Comparison of ENCODE assay signal across 8 cellular contexts in genomic region chr2:176188218-176188968, GRCh38. TPM values are rescaled to one million over a fixed set of nuclear protein-coding genes. Genes with fewer than 3 reads are reported as not detected.
DNase-seq lines count a peak whose midpoint lies in the region; TF ChIP-seq lines count a peak whose summit lies in the region.

Gene HOXD1 (plus strand): TSS chr2:176188668. CDS start chr2:176188802, 134 bp downstream.

- H3K4me1 ChIP-seq in mononuclear cell (ENCODE audit: insufficient read depth, low read length) (peaks cover 22% of the 10 kb centered on the region), urinary bladder (ENCODE audit: insufficient read depth) (peaks cover 5% of the 10 kb centered on the region)

- no peak within 1 kb of the TSS for H3K27ac Mint-ChIP-seq in HFFc6
- peak within 1 kb of the TSS; percentile 69 for H3K27ac Mint-ChIP-seq in endothelial cell (ENCODE audit: unreplicated experiment)

- WGBS in urinary bladder: under 1% methylated on average over 80 of the region's 80 CpGs

- TF ChIP-seq CTCF in HFFc6 (IDR thresholded peaks at IDR 0.05): no peak
- TF ChIP-seq CTCF in endothelial cell (IDR thresholded peaks at IDR 0.05; ENCODE audit: unreplicated experiment): no peak

- peaks cover 41% of the 10 kb centered on the region for H3K27me3 Mint-ChIP-seq in HFFc6 (ENCODE audit: insufficient read depth)
- H3K27me3 Mint-ChIP-seq in endothelial cell (ENCODE audit: unreplicated experiment): peaks cover 12% of the 10 kb centered on the region

- H3K27me3 ChIP-seq in mononuclear cell (ENCODE audit: insufficient read depth, low read length): peaks cover 97% of the 10 kb centered on the region

- DNase-seq in COLO829 (ENCODE audit: low spot score): peak; percentile 80
- no peak for DNase-seq in HFFc6
- peak; percentile 77 for DNase-seq in SK-MEL-5 (ENCODE audit: low read depth, low spot score)
- peak; percentile 65 for DNase-seq in endothelial cell (ENCODE audit: low spot score)
- no peak for DNase-seq in stimulated activated CD4-positive, alpha-beta T cell treated with anti-CD3 and anti-CD28 coated beads, Interleukin-1b, Interleukin-23, amount 100 ng/mL, for 48 hours
- DNase-seq in NK-92 (lab: John Stamatoyannopoulos, UW; ENCODE audit: unreplicated experiment): no peak

- H3K36me3 ChIP-seq in urinary bladder (ENCODE audit: insufficient read depth): no peaks in the 10 kb centered on the region

- H3K36me3 Mint-ChIP-seq in HFFc6 (ENCODE audit: low read depth): peaks cover 4% of the 10 kb centered on the region
- H3K36me3 Mint-ChIP-seq in endothelial cell (ENCODE audit: low read depth, unreplicated experiment): peaks cover 7% of the 10 kb centered on the region

- H3K4me3 ChIP-seq in mononuclear cell (ENCODE audit: low read length) (peak within 1 kb of the TSS; percentile 6), urinary bladder (ENCODE audit: low read depth, low read length) (peak within 1 kb of the TSS; percentile 48)

- H3K9me3 Mint-ChIP-seq in HFFc6 (no peaks in the 10 kb centered on the region), endothelial cell (ENCODE audit: unreplicated experiment) (no peaks in the 10 kb centered on the region)

- no peaks in the 10 kb centered on the region for H3K9me3 ChIP-seq in mononuclear cell (ENCODE audit: low read depth, low read length)

- in situ Hi-C loops in SK-MEL-5 (cut with HindIII; ENCODE audit: low pct_unique_long_range_greater_than_20kb, low sequenced_read_pairs): no loop called here

- peak within 1 kb of the TSS; percentile 46 for H3K27ac ChIP-seq in urinary bladder (ENCODE audit: low read depth)

- H3K4me1 Mint-ChIP-seq in HFFc6 (ENCODE audit: low read depth): peaks cover 10% of the 10 kb centered on the region
- H3K4me1 Mint-ChIP-seq in endothelial cell (ENCODE audit: unreplicated experiment): peaks cover 38% of the 10 kb centered on the region

- peak within 1 kb of the TSS; percentile 86 for H3K4me3 Mint-ChIP-seq in HFFc6
- H3K4me3 Mint-ChIP-seq in endothelial cell (ENCODE audit: unreplicated experiment): peak within 1 kb of the TSS; percentile 94

RNA-seq across cellular contexts. Expression of gene HOXD1, which starts in this region (rescaled TPM):
- not detected for total RNA-seq in HFFc6 (2021; fragmentation: NEBNext Ultra II Directional; extraction: Animal tissue kit (Norgen Biotek cat#: 25700))
- total RNA-seq in SK-MEL-5 (2014; rRNA removed; shearing (Covaris generic)): 9.8 and 10.3 TPM in 2 replicates
- polyA plus RNA-seq in SK-MEL-5 (2015; cell fraction: cytosol; rRNA removed): 16.9 and 20.0 TPM in 2 replicates
- 7.9 and 8.9 TPM in 2 replicates for polyA plus RNA-seq in SK-MEL-5 (2015; cell fraction: nucleus; rRNA removed)
- total RNA-seq in endothelial cell (ENCODE audit: unreplicated experiment) (3.8 TPM), mononuclear cell (not detected), urinary bladder (0.90 TPM)
- polyA plus RNA-seq in urinary bladder: 1.4 TPM

Comparison
In these comparisons a context has a peak if more than half of its experiments do, and no peak if none do; other contexts are left out.
1. DNase-seq: peak in COLO829 (single experiment), SK-MEL-5 (single experiment) and endothelial cell (single experiment); none in HFFc6 (single experiment), stimulated activated CD4-positive, alpha-beta T cell treated with anti-CD3 and anti-CD28 coated beads, Interleukin-1b, Interleukin-23, amount 100 ng/mL, for 48 hours (single experiment) and NK-92 (single experiment).